In the genomic region with DNA sequence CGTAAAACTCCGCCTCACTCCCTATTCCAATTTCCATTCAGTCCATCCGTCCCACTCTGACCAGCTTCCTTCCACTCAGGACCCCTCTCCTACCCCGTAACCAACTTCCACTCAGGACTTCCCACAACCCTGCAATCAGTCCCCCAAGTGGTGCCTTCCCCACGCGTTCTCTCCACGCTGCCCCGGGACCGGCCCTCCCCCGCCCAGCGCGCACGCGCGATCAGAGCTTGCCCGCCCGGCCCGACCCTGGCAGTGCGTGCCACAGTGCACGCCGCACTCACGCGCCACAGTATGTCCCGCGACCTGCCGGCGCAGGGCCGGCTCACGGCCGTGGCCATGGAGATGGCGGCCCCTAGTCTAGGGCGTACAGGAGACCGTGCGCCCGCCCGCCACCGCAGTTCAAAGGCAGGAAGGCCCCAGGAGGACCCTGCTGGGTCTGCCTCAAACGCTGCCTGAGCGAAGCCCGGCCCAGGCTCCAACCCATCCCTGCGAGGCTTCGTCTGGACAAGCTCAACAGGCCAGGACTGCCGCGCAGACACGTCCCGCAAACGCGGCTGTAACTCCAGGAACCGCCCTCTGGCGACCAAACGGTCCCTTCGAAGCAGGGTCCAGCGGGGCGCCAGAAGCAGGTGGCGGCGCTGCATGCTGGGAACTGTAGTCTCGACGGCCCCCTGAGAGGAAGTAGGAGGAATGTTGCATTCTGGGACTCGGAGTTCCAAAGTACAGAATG, we compare ENCODE assay signal across 8 cellular contexts. TPM values are rescaled to one million over a fixed set of nuclear protein-coding genes. Genes with fewer than 3 reads are reported as not detected.
A peak's percentile ranks its signal among the peaks of the same experiment; 100 is the strongest.
DNase-seq lines count a peak whose midpoint lies in the region; ATAC-seq and TF ChIP-seq lines count a peak whose summit lies in the region.

A gene with protein sequence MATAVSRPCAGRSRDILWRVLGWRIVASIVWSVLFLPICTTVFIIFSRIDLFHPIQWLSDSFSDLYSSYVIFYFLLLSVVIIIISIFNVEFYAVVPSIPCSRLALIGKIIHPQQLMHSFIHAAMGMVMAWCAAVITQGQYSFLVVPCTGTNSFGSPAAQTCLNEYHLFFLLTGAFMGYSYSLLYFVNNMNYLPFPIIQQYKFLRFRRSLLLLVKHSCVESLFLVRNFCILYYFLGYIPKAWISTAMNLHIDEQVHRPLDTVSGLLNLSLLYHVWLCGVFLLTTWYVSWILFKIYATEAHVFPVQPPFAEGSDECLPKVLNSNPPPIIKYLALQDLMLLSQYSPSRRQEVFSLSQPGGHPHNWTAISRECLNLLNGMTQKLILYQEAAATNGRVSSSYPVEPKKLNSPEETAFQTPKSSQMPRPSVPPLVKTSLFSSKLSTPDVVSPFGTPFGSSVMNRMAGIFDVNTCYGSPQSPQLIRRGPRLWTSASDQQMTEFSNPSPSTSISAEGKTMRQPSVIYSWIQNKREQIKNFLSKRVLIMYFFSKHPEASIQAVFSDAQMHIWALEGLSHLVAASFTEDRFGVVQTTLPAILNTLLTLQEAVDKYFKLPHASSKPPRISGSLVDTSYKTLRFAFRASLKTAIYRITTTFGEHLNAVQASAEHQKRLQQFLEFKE (minus strand): TSS at position 373 of the 730 bp plus-strand sequence. CDS start 35 bp downstream, at position 338.

- no peaks in the 10 kb centered on the region for H3K9me3 ChIP-seq in T-helper 17 cell (ENCODE audit: control insufficient read depth, low read length, poor library complexity, severe bottlenecking)

- ATAC-seq in HG02885 (IDR thresholded peaks at IDR 0.05; ENCODE audit: poor library complexity, unreplicated experiment) (peak; percentile 85), T-helper 17 cell (peak; percentile 92), left cardiac atrium (peak; percentile 98 to 99)

- peak within 1 kb of the TSS; percentile 85 for H3K4me3 ChIP-seq in urinary bladder (ENCODE audit: low read depth, low read length)

- H3K4me3 Mint-ChIP-seq in T-helper 17 cell = peak within 1 kb of the TSS; percentile 99
- H3K4me3 Mint-ChIP-seq in progenitor cell of endocrine pancreas (ENCODE audit: low read depth) = peak within 1 kb of the TSS; percentile 99

- under 1% methylated on average over 59 of the region's 59 CpGs for WGBS in urinary bladder

- H3K27ac ChIP-seq in urinary bladder (ENCODE audit: low read depth) = peak within 1 kb of the TSS; percentile 89

- peak within 1 kb of the TSS; percentile 95 for H3K27ac Mint-ChIP-seq in T-helper 17 cell
- H3K27ac Mint-ChIP-seq in progenitor cell of endocrine pancreas = peak within 1 kb of the TSS; percentile 100

- no peaks in the 10 kb centered on the region for H3K4me1 ChIP-seq in urinary bladder (ENCODE audit: insufficient read depth)

- TF ChIP-seq CTCF in progenitor cell of endocrine pancreas (IDR thresholded peaks at IDR 0.05; ENCODE audit: unreplicated experiment) = peak; percentile 30

- H3K36me3 Mint-ChIP-seq in T-helper 17 cell (ENCODE audit: low read depth) (peaks cover 3% of the 10 kb centered on the region), progenitor cell of endocrine pancreas (ENCODE audit: insufficient read depth) (peaks cover 3% of the 10 kb centered on the region)

- DNase-seq in NCI-H1694 treated with DMSO at 0.1 percent for 48 hours (lab: John Stamatoyannopoulos, UW) (peak; percentile 99), T-helper 17 cell (peak; percentile 75 to 83 (median 80)), amygdala (lab: John Stamatoyannopoulos, UW) (peak; percentile 67 to 99 (median 93)), left cardiac atrium (peak; percentile 92), progenitor cell of endocrine pancreas (ENCODE audit: low spot score, unreplicated experiment) (peak; percentile 84)

- H3K36me3 ChIP-seq in urinary bladder (ENCODE audit: insufficient read depth) = peaks cover 2% of the 10 kb centered on the region

- no peaks in the 10 kb centered on the region for H3K27me3 Mint-ChIP-seq in T-helper 17 cell
- no peaks in the 10 kb centered on the region for H3K27me3 Mint-ChIP-seq in progenitor cell of endocrine pancreas

- peaks cover 6% of the 10 kb centered on the region for H3K9me3 Mint-ChIP-seq in progenitor cell of endocrine pancreas (ENCODE audit: low read depth)

- intact Hi-C loops in left cardiac atrium (cut with DNase I) = no loop called here

- peak; percentile 79 for TF ChIP-seq POLR2A in GM15510 (IDR thresholded peaks at IDR 0.05; ENCODE audit: borderline replicate concordance, extremely low read depth, insufficient read length)

- H3K4me1 Mint-ChIP-seq in T-helper 17 cell = peaks cover 17% of the 10 kb centered on the region
- H3K4me1 Mint-ChIP-seq in progenitor cell of endocrine pancreas (ENCODE audit: low read depth) = peaks cover 8% of the 10 kb centered on the region

RNA-seq across cellular contexts. Expression of the gene that starts here (rescaled TPM):
- total RNA-seq in T-helper 17 cell (1 to 10 TPM; 5.4 to 6.3 TPM), left cardiac atrium (1 to 10 TPM; 8.1 to 8.5 TPM), progenitor cell of endocrine pancreas (25.2 and 25.5 TPM in 2 replicates), urinary bladder (28.7 TPM)
- 6.6 TPM for polyA plus RNA-seq in urinary bladder

Comparison
In these comparisons a context has a peak if more than half of its experiments do, and no peak if none do; other contexts are left out.
1. Peak in every context shown above with its lines: DNase-seq, ATAC-seq, H3K4me3 ChIP-seq and H3K27ac ChIP-seq.